1 cellular context compared by ENCODE assay signal in the genomic region with DNA sequence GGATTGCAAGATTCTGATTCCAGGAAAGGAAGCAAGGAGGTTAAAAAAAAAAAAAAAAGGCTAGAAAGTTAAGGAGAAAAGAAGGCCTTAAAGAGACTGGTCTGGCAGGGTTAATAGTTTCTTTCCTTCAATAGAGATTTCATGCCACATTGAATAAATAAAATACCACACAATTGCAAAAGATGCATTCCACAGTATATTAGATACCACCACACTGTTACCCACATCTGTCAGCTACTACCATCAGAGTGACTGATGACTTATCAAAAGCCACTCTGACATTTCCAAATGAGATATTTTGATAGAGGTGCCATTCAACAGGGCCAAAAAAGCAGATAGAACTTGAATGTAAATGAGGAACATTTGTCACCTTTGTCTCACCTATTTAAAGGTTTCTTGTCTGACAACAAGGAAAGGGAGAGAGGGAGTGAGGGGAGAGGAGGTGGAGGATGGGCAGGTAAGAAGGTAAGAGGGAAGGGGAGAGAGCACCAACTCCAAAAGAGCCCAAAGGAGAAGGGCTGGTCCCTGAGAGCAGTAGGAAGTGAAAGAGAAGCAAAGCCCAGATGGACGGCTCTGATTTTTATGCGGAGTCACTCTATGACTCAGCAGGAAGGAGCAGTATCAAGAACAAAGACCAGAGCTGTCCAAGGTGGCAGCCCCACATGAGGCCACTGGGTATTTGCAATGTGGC.
TF ChIP-seq lines count a peak whose summit lies in the region.

No MANE protein-coding gene starts in this region.

TF ChIP-seq in K562, 482 proteins besides CTCF, POLR2A, EP300 and RAD21 (continued from another document and continues in another):
- no peak for TF ChIP-seq CEBPG (CRISPR knock-in tag; IDR thresholded peaks at IDR 0.05)
- TF ChIP-seq CEBPG (tag; conservative IDR thresholded peaks at IDR 0.05 in 1 of 2, IDR thresholded peaks at IDR 0.05 in 1 of 2) = no peak
- no peak for TF ChIP-seq PHB2 (IDR thresholded peaks at IDR 0.05; ENCODE audit: low read depth)
- TF ChIP-seq XRCC5 (IDR thresholded peaks at IDR 0.05; ENCODE audit: low read depth, low read length) = 0 out of 2 replicates have a peak, but pooled peaks have one; percentile 61
- TF ChIP-seq ZFP30 (CRISPR knock-in tag; IDR thresholded peaks at IDR 0.05; ENCODE audit: borderline replicate concordance) = no peak
- peak; percentile 100 for TF ChIP-seq ZNF316 (IDR thresholded peaks at IDR 0.05)
- no peak for TF ChIP-seq CREBBP (IDR thresholded peaks at IDR 0.05; ENCODE audit: low read depth, low read length)
- TF ChIP-seq, protein P1, sequence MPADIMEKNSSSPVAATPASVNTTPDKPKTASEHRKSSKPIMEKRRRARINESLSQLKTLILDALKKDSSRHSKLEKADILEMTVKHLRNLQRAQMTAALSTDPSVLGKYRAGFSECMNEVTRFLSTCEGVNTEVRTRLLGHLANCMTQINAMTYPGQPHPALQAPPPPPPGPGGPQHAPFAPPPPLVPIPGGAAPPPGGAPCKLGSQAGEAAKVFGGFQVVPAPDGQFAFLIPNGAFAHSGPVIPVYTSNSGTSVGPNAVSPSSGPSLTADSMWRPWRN (IDR thresholded peaks at IDR 0.05; ENCODE audit: low read depth) = 0 out of 2 replicates have a peak, but pooled peaks have one; percentile 15
- TF ChIP-seq, protein P2, sequence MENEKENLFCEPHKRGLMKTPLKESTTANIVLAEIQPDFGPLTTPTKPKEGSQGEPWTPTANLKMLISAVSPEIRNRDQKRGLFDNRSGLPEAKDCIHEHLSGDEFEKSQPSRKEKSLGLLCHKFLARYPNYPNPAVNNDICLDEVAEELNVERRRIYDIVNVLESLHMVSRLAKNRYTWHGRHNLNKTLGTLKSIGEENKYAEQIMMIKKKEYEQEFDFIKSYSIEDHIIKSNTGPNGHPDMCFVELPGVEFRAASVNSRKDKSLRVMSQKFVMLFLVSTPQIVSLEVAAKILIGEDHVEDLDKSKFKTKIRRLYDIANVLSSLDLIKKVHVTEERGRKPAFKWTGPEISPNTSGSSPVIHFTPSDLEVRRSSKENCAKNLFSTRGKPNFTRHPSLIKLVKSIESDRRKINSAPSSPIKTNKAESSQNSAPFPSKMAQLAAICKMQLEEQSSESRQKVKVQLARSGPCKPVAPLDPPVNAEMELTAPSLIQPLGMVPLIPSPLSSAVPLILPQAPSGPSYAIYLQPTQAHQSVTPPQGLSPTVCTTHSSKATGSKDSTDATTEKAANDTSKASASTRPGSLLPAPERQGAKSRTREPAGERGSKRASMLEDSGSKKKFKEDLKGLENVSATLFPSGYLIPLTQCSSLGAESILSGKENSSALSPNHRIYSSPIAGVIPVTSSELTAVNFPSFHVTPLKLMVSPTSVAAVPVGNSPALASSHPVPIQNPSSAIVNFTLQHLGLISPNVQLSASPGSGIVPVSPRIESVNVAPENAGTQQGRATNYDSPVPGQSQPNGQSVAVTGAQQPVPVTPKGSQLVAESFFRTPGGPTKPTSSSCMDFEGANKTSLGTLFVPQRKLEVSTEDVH (IDR thresholded peaks at IDR 0.05; ENCODE audit: low read depth, partially characterized antibody) = peak; percentile 56
- peak; percentile 45; the same call in 1 of the 2 replicates for TF ChIP-seq MTA3 (IDR thresholded peaks at IDR 0.05; ENCODE audit: borderline replicate concordance)
- TF ChIP-seq CBX3 (IDR thresholded peaks at IDR 0.05; ENCODE audit: borderline replicate concordance in 1 of 2, low read length in 2 of 2) = no peak
- TF ChIP-seq ARHGAP35 (IDR thresholded peaks at IDR 0.05; ENCODE audit: partially characterized antibody) = no peak
- no peak for TF ChIP-seq ILF3 (IDR thresholded peaks at IDR 0.05; ENCODE audit: borderline replicate concordance)
- TF ChIP-seq ZNF41 (CRISPR knock-in tag; conservative IDR thresholded peaks at IDR 0.05) = peak; percentile 53; the same call in 1 of the 2 replicates
- no peak for TF ChIP-seq U2AF2 (optimal IDR thresholded peaks at IDR 0.05; ENCODE audit: low read depth, low read length)
- TF ChIP-seq TARDBP (IDR thresholded peaks at IDR 0.05) = 0 out of 2 replicates have a peak, but pooled peaks have one; percentile 22
- TF ChIP-seq MCM2 (IDR thresholded peaks at IDR 0.05; ENCODE audit: low read depth) = no peak
- no peak; the same call in 1 of the 2 replicates for TF ChIP-seq MXI1 (IDR thresholded peaks at IDR 0.05; ENCODE audit: low read depth, low read length)
- TF ChIP-seq SAP30 (IDR thresholded peaks at IDR 0.05; ENCODE audit: borderline replicate concordance, insufficient read depth, low read depth, low read length, poor library complexity, severe bottlenecking) = no peak
- no peak for TF ChIP-seq RBBP5 (IDR thresholded peaks at IDR 0.05; ENCODE audit: borderline replicate concordance, insufficient read depth, low read length, poor library complexity, severe bottlenecking)
- TF ChIP-seq, protein P3, sequence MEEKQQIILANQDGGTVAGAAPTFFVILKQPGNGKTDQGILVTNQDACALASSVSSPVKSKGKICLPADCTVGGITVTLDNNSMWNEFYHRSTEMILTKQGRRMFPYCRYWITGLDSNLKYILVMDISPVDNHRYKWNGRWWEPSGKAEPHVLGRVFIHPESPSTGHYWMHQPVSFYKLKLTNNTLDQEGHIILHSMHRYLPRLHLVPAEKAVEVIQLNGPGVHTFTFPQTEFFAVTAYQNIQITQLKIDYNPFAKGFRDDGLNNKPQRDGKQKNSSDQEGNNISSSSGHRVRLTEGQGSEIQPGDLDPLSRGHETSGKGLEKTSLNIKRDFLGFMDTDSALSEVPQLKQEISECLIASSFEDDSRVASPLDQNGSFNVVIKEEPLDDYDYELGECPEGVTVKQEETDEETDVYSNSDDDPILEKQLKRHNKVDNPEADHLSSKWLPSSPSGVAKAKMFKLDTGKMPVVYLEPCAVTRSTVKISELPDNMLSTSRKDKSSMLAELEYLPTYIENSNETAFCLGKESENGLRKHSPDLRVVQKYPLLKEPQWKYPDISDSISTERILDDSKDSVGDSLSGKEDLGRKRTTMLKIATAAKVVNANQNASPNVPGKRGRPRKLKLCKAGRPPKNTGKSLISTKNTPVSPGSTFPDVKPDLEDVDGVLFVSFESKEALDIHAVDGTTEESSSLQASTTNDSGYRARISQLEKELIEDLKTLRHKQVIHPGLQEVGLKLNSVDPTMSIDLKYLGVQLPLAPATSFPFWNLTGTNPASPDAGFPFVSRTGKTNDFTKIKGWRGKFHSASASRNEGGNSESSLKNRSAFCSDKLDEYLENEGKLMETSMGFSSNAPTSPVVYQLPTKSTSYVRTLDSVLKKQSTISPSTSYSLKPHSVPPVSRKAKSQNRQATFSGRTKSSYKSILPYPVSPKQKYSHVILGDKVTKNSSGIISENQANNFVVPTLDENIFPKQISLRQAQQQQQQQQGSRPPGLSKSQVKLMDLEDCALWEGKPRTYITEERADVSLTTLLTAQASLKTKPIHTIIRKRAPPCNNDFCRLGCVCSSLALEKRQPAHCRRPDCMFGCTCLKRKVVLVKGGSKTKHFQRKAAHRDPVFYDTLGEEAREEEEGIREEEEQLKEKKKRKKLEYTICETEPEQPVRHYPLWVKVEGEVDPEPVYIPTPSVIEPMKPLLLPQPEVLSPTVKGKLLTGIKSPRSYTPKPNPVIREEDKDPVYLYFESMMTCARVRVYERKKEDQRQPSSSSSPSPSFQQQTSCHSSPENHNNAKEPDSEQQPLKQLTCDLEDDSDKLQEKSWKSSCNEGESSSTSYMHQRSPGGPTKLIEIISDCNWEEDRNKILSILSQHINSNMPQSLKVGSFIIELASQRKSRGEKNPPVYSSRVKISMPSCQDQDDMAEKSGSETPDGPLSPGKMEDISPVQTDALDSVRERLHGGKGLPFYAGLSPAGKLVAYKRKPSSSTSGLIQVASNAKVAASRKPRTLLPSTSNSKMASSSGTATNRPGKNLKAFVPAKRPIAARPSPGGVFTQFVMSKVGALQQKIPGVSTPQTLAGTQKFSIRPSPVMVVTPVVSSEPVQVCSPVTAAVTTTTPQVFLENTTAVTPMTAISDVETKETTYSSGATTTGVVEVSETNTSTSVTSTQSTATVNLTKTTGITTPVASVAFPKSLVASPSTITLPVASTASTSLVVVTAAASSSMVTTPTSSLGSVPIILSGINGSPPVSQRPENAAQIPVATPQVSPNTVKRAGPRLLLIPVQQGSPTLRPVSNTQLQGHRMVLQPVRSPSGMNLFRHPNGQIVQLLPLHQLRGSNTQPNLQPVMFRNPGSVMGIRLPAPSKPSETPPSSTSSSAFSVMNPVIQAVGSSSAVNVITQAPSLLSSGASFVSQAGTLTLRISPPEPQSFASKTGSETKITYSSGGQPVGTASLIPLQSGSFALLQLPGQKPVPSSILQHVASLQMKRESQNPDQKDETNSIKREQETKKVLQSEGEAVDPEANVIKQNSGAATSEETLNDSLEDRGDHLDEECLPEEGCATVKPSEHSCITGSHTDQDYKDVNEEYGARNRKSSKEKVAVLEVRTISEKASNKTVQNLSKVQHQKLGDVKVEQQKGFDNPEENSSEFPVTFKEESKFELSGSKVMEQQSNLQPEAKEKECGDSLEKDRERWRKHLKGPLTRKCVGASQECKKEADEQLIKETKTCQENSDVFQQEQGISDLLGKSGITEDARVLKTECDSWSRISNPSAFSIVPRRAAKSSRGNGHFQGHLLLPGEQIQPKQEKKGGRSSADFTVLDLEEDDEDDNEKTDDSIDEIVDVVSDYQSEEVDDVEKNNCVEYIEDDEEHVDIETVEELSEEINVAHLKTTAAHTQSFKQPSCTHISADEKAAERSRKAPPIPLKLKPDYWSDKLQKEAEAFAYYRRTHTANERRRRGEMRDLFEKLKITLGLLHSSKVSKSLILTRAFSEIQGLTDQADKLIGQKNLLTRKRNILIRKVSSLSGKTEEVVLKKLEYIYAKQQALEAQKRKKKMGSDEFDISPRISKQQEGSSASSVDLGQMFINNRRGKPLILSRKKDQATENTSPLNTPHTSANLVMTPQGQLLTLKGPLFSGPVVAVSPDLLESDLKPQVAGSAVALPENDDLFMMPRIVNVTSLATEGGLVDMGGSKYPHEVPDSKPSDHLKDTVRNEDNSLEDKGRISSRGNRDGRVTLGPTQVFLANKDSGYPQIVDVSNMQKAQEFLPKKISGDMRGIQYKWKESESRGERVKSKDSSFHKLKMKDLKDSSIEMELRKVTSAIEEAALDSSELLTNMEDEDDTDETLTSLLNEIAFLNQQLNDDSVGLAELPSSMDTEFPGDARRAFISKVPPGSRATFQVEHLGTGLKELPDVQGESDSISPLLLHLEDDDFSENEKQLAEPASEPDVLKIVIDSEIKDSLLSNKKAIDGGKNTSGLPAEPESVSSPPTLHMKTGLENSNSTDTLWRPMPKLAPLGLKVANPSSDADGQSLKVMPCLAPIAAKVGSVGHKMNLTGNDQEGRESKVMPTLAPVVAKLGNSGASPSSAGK (IDR thresholded peaks at IDR 0.05) = no peak
- no peak for TF ChIP-seq PCBP1 (IDR thresholded peaks at IDR 0.05; ENCODE audit: low read depth, low read length, poor library complexity, severe bottlenecking)
- peak; percentile 57 for TF ChIP-seq SP1 (CRISPR knock-in tag; IDR thresholded peaks at IDR 0.05)
- TF ChIP-seq, protein P4, sequence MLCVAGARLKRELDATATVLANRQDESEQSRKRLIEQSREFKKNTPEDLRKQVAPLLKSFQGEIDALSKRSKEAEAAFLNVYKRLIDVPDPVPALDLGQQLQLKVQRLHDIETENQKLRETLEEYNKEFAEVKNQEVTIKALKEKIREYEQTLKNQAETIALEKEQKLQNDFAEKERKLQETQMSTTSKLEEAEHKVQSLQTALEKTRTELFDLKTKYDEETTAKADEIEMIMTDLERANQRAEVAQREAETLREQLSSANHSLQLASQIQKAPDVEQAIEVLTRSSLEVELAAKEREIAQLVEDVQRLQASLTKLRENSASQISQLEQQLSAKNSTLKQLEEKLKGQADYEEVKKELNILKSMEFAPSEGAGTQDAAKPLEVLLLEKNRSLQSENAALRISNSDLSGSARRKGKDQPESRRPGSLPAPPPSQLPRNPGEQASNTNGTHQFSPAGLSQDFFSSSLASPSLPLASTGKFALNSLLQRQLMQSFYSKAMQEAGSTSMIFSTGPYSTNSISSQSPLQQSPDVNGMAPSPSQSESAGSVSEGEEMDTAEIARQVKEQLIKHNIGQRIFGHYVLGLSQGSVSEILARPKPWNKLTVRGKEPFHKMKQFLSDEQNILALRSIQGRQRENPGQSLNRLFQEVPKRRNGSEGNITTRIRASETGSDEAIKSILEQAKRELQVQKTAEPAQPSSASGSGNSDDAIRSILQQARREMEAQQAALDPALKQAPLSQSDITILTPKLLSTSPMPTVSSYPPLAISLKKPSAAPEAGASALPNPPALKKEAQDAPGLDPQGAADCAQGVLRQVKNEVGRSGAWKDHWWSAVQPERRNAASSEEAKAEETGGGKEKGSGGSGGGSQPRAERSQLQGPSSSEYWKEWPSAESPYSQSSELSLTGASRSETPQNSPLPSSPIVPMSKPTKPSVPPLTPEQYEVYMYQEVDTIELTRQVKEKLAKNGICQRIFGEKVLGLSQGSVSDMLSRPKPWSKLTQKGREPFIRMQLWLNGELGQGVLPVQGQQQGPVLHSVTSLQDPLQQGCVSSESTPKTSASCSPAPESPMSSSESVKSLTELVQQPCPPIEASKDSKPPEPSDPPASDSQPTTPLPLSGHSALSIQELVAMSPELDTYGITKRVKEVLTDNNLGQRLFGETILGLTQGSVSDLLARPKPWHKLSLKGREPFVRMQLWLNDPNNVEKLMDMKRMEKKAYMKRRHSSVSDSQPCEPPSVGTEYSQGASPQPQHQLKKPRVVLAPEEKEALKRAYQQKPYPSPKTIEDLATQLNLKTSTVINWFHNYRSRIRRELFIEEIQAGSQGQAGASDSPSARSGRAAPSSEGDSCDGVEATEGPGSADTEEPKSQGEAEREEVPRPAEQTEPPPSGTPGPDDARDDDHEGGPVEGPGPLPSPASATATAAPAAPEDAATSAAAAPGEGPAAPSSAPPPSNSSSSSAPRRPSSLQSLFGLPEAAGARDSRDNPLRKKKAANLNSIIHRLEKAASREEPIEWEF (CRISPR knock-in tag; IDR thresholded peaks at IDR 0.05) = 0 out of 2 replicates have a peak, but pooled peaks have one; percentile 27
- no peak for TF ChIP-seq ZNF12 (CRISPR knock-in tag; IDR thresholded peaks at IDR 0.05)
- TF ChIP-seq RCOR1 (IDR thresholded peaks at IDR 0.05; ENCODE audit: borderline replicate concordance in 1 of 2, low read depth in 2 of 2, low read length in 2 of 2) = peak; percentile 44 to 98
- TF ChIP-seq, protein P5, sequence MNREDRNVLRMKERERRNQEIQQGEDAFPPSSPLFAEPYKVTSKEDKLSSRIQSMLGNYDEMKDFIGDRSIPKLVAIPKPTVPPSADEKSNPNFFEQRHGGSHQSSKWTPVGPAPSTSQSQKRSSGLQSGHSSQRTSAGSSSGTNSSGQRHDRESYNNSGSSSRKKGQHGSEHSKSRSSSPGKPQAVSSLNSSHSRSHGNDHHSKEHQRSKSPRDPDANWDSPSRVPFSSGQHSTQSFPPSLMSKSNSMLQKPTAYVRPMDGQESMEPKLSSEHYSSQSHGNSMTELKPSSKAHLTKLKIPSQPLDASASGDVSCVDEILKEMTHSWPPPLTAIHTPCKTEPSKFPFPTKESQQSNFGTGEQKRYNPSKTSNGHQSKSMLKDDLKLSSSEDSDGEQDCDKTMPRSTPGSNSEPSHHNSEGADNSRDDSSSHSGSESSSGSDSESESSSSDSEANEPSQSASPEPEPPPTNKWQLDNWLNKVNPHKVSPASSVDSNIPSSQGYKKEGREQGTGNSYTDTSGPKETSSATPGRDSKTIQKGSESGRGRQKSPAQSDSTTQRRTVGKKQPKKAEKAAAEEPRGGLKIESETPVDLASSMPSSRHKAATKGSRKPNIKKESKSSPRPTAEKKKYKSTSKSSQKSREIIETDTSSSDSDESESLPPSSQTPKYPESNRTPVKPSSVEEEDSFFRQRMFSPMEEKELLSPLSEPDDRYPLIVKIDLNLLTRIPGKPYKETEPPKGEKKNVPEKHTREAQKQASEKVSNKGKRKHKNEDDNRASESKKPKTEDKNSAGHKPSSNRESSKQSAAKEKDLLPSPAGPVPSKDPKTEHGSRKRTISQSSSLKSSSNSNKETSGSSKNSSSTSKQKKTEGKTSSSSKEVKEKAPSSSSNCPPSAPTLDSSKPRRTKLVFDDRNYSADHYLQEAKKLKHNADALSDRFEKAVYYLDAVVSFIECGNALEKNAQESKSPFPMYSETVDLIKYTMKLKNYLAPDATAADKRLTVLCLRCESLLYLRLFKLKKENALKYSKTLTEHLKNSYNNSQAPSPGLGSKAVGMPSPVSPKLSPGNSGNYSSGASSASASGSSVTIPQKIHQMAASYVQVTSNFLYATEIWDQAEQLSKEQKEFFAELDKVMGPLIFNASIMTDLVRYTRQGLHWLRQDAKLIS (CRISPR knock-in tag; IDR thresholded peaks at IDR 0.05) = peak; percentile 70; the same call in 1 of the 2 replicates
- peak; percentile 94 for TF ChIP-seq ZNF175 (CRISPR knock-in tag; IDR thresholded peaks at IDR 0.05; ENCODE audit: low read depth)
